ENCODE assay signal across 17 cellular contexts in the genomic region with DNA sequence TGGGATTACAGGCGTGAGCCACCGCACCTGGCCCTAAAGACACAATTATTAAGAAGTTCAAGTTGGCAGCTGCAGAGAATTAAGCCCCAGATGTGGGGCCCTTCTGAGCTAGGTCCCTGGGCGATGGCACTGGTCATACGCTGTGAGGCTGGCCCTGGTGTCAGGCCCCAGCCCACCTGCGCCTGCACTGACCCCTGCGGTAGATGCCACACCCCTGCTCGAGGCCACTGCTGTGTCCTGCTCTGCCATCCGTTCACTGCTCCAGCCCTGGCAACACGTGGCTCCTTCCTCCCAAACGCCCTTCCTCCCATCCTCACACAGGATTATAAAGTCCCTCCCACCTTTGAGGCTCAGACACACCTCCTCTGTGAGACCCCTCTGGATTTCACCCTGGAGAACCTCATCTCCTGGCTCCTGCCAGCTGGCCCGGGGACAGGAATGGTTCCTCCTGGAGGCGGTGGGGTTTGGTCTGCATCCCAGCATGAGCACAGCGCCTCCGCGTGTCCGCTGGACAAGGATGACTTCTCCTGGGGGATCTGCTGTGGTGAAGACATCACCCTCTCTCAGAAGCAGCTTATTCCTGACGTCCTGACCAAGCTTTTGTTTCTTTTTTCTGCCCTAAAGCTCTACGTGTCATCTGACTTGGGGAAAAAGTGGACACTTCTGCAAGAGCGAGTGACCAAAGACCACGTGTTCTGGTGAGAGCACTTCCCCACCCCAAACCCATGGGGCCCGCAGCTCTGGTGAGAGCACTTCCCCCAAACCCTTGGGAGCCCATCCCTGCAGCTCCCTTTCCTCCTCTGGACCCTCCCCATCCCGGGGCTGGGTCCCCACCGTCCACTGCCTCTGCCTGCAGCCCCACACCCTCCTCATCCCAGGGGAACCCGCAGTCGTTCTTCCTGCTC.
DNase-seq lines count a peak whose midpoint lies in the region; ATAC-seq and TF ChIP-seq lines count a peak whose summit lies in the region.
"Had no signal": no experiment of that assay in that cellular context is flagged by ENCODE, and none has a peak within 500 bp of the region (broad histone marks: within the 10 kb centered on the region; RNA-seq: fewer than 3 reads in every experiment).

No MANE protein-coding gene starts in this region.

- H3K9me3 ChIP-seq in BLaER1 treated with 17β-estradiol and CSF1 and Interleukin-3, amounts not matched to agents 10 nM and 100 nM (replicated peaks in 1 of 11): peaks cover 0 to 9% (median 8%) of the 10 kb centered on the region in 11 experiments; a peak in 13 of 22 replicates
- H3K9me3 ChIP-seq in trophoblast cell (ENCODE audit: insufficient read depth, low read depth, low read length): no peaks in the 10 kb centered on the region
- H3K9me3 ChIP-seq: SK-N-SH, uterus had no signal

- peak overlapping the region; percentile 89 to 100 (median 95) for H3K4me2 ChIP-seq in BLaER1 treated with 17β-estradiol and CSF1 and Interleukin-3, amounts not matched to agents 10 nM and 100 nM
- no peak overlapping the region for H3K4me2 ChIP-seq in trophoblast cell (ENCODE audit: low read length)
- H3K4me2 ChIP-seq: SK-N-SH had no signal

- peak overlapping the region in 6 of 11 experiments; percentile 18 to 66 (median 45); a peak in 10 of 22 replicates for H3K27ac ChIP-seq in BLaER1 treated with 17β-estradiol and CSF1 and Interleukin-3, amounts not matched to agents 10 nM and 100 nM
- H3K27ac ChIP-seq in RWPE1: peak overlapping the region; percentile 98; the same call in 1 of the 2 replicates
- H3K27ac ChIP-seq in trophoblast cell (ENCODE audit: low read depth, low read length): no peak overlapping the region
- H3K27ac ChIP-seq: uterus had no signal

- no peak for ATAC-seq in GM21526 (IDR thresholded peaks at IDR 0.05; ENCODE audit: low FRiP score, unreplicated experiment)
- ATAC-seq: activated T-cell treated with anti-CD3 and anti-CD28 coated beads, Interleukin-2, amount 50 U/mL, for 72 hours; stimulated activated naive B cell treated with anti-CD40 and anti-IgM and Interleukin-4, amounts not matched to agents 10 μg/mL and 1 μg/mL and 100 μg/mL, for 72 hours had no signal

- peak overlapping the region in 3 of 10 experiments; percentile 39 to 54 (median 51); a peak in 6 of 20 replicates for H3K4me3 ChIP-seq in BLaER1 treated with 17β-estradiol and CSF1 and Interleukin-3, amounts not matched to agents 10 nM and 100 nM
- H3K4me3 ChIP-seq in trophoblast cell (ENCODE audit: low read depth, low read length): no peak overlapping the region
- H3K4me3 ChIP-seq: uterus had no signal

- H3K14ac ChIP-seq in trophoblast cell (ENCODE audit: low read length): no peak overlapping the region

- H3K9ac ChIP-seq in BLaER1 treated with 17β-estradiol and CSF1 and Interleukin-3, amounts not matched to agents 10 nM and 100 nM: peak overlapping the region in 7 of 11 experiments; percentile 4 to 82 (median 41); a peak in 8 of 22 replicates
- H3K9ac ChIP-seq in trophoblast cell (ENCODE audit: low read length): no peak overlapping the region
- H3K9ac ChIP-seq: SK-N-SH had no signal

- H4K8ac ChIP-seq in trophoblast cell (ENCODE audit: low read depth, low read length): no peak overlapping the region

- H3K27me3 ChIP-seq in BLaER1 treated with 17β-estradiol and CSF1 and Interleukin-3, amounts not matched to agents 10 nM and 100 nM: peaks cover 0 to 30% (median 0%) of the 10 kb centered on the region in 11 experiments; a peak in 6 of 22 replicates
- H3K27me3 ChIP-seq in trophoblast cell (ENCODE audit: insufficient read depth, low read length): no peaks in the 10 kb centered on the region
- H3K27me3 ChIP-seq: uterus had no signal

- H2BK120ac ChIP-seq in trophoblast cell (ENCODE audit: insufficient read depth, low read length, poor library complexity): no peak overlapping the region

- H3K79me2 ChIP-seq in trophoblast cell (ENCODE audit: control insufficient read depth, insufficient read depth, low read length, poor library complexity): no peaks in the 10 kb centered on the region

- peaks cover 61 to 76% (median 68%) of the 10 kb centered on the region in 10 experiments for H3K4me1 ChIP-seq in BLaER1 treated with 17β-estradiol and CSF1 and Interleukin-3, amounts not matched to agents 10 nM and 100 nM
- H3K4me1 ChIP-seq in trophoblast cell (ENCODE audit: control insufficient read depth in 1 of 2, insufficient read depth in 2 of 2, low read length in 2 of 2): peaks cover 39 to 45% of the 10 kb centered on the region in 2 experiments
- H3K4me1 ChIP-seq: uterus had no signal

- peak overlapping the region; percentile 44 for H2BK12ac ChIP-seq in trophoblast cell (ENCODE audit: low read length)

- POLR2A ChIA-PET in RWPE1 (lab: Yijun Ruan, JAX; ENCODE audit: low non-redundant PET): no interaction called here

- DNase-seq in RWPE1 (ENCODE audit: low spot score): no peak
- peak; percentile 64 for DNase-seq in hepatic stellate cell (ENCODE audit: low spot score)
- DNase-seq in trophoblast cell: peak in 1 of 2 donors; percentile 30
- DNase-seq in activated CD4-positive, alpha-beta T cell treated with anti-CD3 and anti-CD28 coated beads, Interleukin-2, amount 50 U/mL, for 48 hours: no peak
- no peak for DNase-seq in activated CD8-positive, alpha-beta memory T cell treated with anti-CD3 and anti-CD28 coated beads, Interleukin-2, amount 50 U/mL, for 4 hours
- DNase-seq in GM13976 (ENCODE audit: low spot score): no peak
- DNase-seq: activated CD4-positive, alpha-beta T cell treated with anti-CD3 and anti-CD28 coated beads, Interleukin-2, amount 10 ng/mL, durations not matched to agents 7 days and 5 days; activated T-cell treated with anti-CD3 and anti-CD28 coated beads, Interleukin-2, amount 50 U/mL, for 72 hours; KG1; NCI-H1436 treated with DMSO at 0.1 percent for 48 hours; NCI-H446 treated with DMSO at 0.1 percent for 48 hours; occipital lobe; SK-N-SH; stimulated activated naive B cell treated with anti-CD40 and anti-IgM and Interleukin-4, amounts not matched to agents 10 μg/mL and 1 μg/mL and 100 μg/mL, for 72 hours; uterus had no signal

- H3K4ac ChIP-seq in trophoblast cell (ENCODE audit: low read depth, low read length): no peak overlapping the region

- TF ChIP-seq CTCF in RWPE1 (conservative IDR thresholded peaks at IDR 0.05; ENCODE audit: low read depth) (no peak), GM13976 (IDR thresholded peaks at IDR 0.05; ENCODE audit: borderline replicate concordance, control extremely low read depth, extremely low read depth, insufficient read depth, missing control alignments) (no peak)

- in situ Hi-C loops in GM13976 (cut with MboI; ENCODE audit: low sequenced_read_pairs, unreplicated experiment): no loop called here

- H2AFZ ChIP-seq in trophoblast cell (ENCODE audit: insufficient read depth, low read length, poor library complexity): no peak overlapping the region

- WGBS in trophoblast cell (ENCODE audit: extremely low coverage, insufficient coverage, insufficient read length): no CpG with 5 or more reads among the region's 25 CpGs

- H4K12ac ChIP-seq in trophoblast cell (ENCODE audit: low read depth, low read length): no peak overlapping the region

- H2AK5ac ChIP-seq in trophoblast cell (ENCODE audit: low read length): no peak overlapping the region

- peak overlapping the region; percentile 18 for H4K91ac ChIP-seq in trophoblast cell (ENCODE audit: low read depth, low read length)

- H2BK5ac ChIP-seq in trophoblast cell (ENCODE audit: low read depth, low read length, poor library complexity): no peak overlapping the region

- H4K20me1 ChIP-seq in BLaER1 treated with 17β-estradiol and CSF1 and Interleukin-3, amounts not matched to agents 10 nM and 100 nM: peaks cover 0 to 54% (median 0%) of the 10 kb centered on the region in 11 experiments; a peak in 5 of 22 replicates

- H3K18ac ChIP-seq in trophoblast cell (ENCODE audit: low read length): no peak overlapping the region

- H3K36me3 ChIP-seq in BLaER1 treated with 17β-estradiol and CSF1 and Interleukin-3, amounts not matched to agents 10 nM and 100 nM: no peaks in the 10 kb centered on the region
- no peaks in the 10 kb centered on the region for H3K36me3 ChIP-seq in trophoblast cell (ENCODE audit: control insufficient read depth in 1 of 2, insufficient read depth in 2 of 2, low read length in 2 of 2)
- H3K36me3 ChIP-seq: uterus had no signal

- H3K23ac ChIP-seq in trophoblast cell (ENCODE audit: low read length): no peak overlapping the region

- CTCF ChIA-PET in RWPE1 (lab: Yijun Ruan, JAX): interaction anchor here (0.6 kb wide), 1 partner anchor 308 kb away, joined by 3 read pairs; no protein-coding TSS in a partner anchor

- peaks cover 14% of the 10 kb centered on the region for H3K79me1 ChIP-seq in trophoblast cell (ENCODE audit: low read length)
